8 cellular contexts compared by ENCODE assay signal in the genomic region with DNA sequence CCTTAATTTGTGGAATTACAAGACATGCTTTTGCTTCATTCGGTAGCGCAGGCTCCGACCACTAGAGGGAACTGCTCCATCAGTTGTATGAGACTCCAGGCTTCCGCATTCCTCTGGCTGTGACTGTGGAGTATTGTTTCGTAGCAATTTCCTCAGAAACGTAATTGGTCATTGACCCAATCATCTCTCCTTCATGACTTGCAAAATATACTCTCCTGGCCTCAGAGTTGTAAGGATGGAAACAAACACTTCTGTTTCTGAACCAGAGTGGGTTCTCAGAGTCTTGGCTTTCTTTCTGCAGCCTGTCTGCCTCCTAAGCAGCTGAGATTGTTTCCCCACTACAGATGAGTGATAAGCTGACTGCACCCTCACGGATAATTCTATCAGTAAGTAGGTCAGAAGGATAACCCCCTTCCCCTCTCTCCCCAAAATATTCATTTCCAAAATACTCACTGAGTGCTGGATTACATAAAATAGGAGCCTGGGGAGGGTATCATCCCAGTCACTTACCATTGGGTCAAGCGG.
A peak's percentile ranks its signal among the peaks of the same experiment; 100 is the strongest.
DNase-seq lines count a peak whose midpoint lies in the region; ATAC-seq and TF ChIP-seq lines count a peak whose summit lies in the region.

No MANE protein-coding gene starts in this region.

- 7% methylated on average over 8 of the region's 8 CpGs for WGBS in right lobe of liver (ENCODE audit: insufficient coverage, low coverage, low lambda C conversion rate, missing lambda C conversion rate)

- intact Hi-C loops in right lobe of liver (cut with DNase I), result no loop called here

- TF ChIP-seq CTCF in right lobe of liver (IDR thresholded peaks at IDR 0.05), result peak; percentile 87 to 94 (median 90)

- H3K9me3 ChIP-seq in right lobe of liver, result no peaks in the 10 kb centered on the region

- H3K27me3 ChIP-seq in right lobe of liver, result no peaks in the 10 kb centered on the region

- no peaks in the 10 kb centered on the region for H3K36me3 ChIP-seq in right lobe of liver

- H3K4me3 ChIP-seq in right lobe of liver, result peak overlapping the region in 2 of 3 donors; percentile 9 to 33

- DNase-seq in C1 segment of cervical spinal cord (lab: John Stamatoyannopoulos, UW), result peak in 12 of 14 donors; percentile 19 to 74 (median 58)
- peak; percentile 42 for DNase-seq in NCI-H2196 treated with DMSO at 0.1 percent for 48 hours (lab: John Stamatoyannopoulos, UW; ENCODE audit: unreplicated experiment)
- DNase-seq in activated CD4-positive, CD25-positive, alpha-beta regulatory T cell treated with anti-CD3 and anti-CD28 coated beads, Interleukin-2, amount 50 U/mL, for 16 hours (ENCODE audit: low read depth, low spot score), result peak; percentile 20
- DNase-seq in dermis blood vessel endothelial cell, result peak; percentile 98
- DNase-seq in right lobe of liver, result peak; percentile 75 to 78 (median 76)
- peak; percentile 51 for DNase-seq in stimulated activated CD4-positive, alpha-beta T cell treated with anti-CD3 and anti-CD28 coated beads, Interleukin-4, amount 100 ng/mL, for 24 hours

- H3K27ac ChIP-seq in right lobe of liver, result peak overlapping the region in 2 of 3 donors; percentile 3 to 21

- peak; percentile 48 for TF ChIP-seq POLR2A in right lobe of liver (IDR thresholded peaks at IDR 0.05)

- no peaks in the 10 kb centered on the region for H3K4me1 ChIP-seq in right lobe of liver

- ATAC-seq in GM19025 (IDR thresholded peaks at IDR 0.05; ENCODE audit: low read depth, unreplicated experiment), result peak; percentile 87
- ATAC-seq in HG03175 (IDR thresholded peaks at IDR 0.05; ENCODE audit: unreplicated experiment), result peak; percentile 90
- peak; percentile 100 for ATAC-seq in right lobe of liver

Comparison
In these comparisons a context has a peak if more than half of its experiments do, and no peak if none do; other contexts are left out.
1. Peak in every context shown above with its lines: DNase-seq, ATAC-seq, H3K4me3 ChIP-seq and H3K27ac ChIP-seq.
2. DNase-seq: peak in every context shown above with its lines; median percentile 98 in dermis blood vessel endothelial cell; 76 in right lobe of liver; 58 in C1 segment of cervical spinal cord; 51 in stimulated activated CD4-positive, alpha-beta T cell treated with anti-CD3 and anti-CD28 coated beads, Interleukin-4, amount 100 ng/mL, for 24 hours; 42 in NCI-H2196 treated with DMSO at 0.1 percent for 48 hours; 20 in activated CD4-positive, CD25-positive, alpha-beta regulatory T cell treated with anti-CD3 and anti-CD28 coated beads, Interleukin-2, amount 50 U/mL, for 16 hours.